ENCODE assay signal across 8 cellular contexts in the genomic region with DNA sequence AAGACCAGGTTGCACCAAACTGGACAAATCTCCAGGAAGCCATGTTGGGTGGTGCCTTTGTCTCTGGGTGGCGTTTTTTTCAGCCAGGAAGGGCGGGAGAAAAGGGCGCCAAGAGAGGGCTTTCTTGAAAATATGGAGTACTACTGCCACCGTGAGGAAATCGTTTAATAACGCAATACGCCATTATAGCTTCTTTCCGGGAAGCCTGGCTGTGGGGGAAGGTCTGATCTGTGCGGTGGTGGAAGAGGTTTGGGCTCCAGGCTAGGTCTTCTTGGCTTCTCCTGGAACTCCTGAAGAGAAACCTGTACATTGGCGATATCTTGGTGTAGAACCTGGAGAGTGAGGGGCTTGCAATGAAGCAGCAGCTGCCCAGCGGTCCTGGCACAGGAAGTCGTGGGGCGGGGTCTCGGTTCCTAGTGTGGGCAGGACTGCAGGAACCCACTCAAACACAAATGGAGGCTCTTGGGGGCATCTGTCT.
A peak's percentile ranks its signal among the peaks of the same experiment; 100 is the strongest.
DNase-seq lines count a peak whose midpoint lies in the region; TF ChIP-seq lines count a peak whose summit lies in the region.

No MANE protein-coding gene starts in this region.

- H3K9ac ChIP-seq in SU-DHL-6 (ENCODE audit: low read length): peak overlapping the region; percentile 47

- TF ChIP-seq CTCF in HL-60 (IDR thresholded peaks at IDR 0.05; ENCODE audit: insufficient read depth, low read length) (no peak), SU-DHL-6 (IDR thresholded peaks at IDR 0.05; ENCODE audit: insufficient read depth, low read length, poor library complexity, severe bottlenecking) (no peak), RWPE1 (conservative IDR thresholded peaks at IDR 0.05; ENCODE audit: low read depth) (no peak)

- no peaks in the 10 kb centered on the region for H4K20me1 ChIP-seq in SU-DHL-6 (ENCODE audit: low read depth, low read length)

- no peaks in the 10 kb centered on the region for H3K79me2 ChIP-seq in SU-DHL-6 (ENCODE audit: insufficient read depth, low read length)

- no peaks in the 10 kb centered on the region for H3K9me3 ChIP-seq in SU-DHL-6 (ENCODE audit: insufficient read depth, low read length)

- peak overlapping the region; percentile 96 for H2AFZ ChIP-seq in SU-DHL-6 (ENCODE audit: low read depth, low read length, severe bottlenecking)

- H3F3A ChIP-seq in SU-DHL-6 (ENCODE audit: insufficient read depth): no peaks in the 10 kb centered on the region

- DNase-seq in NCI-H1436 (lab: John Stamatoyannopoulos, UW) (peak; percentile 56), NCI-H1436 treated with DMSO at 0.1 percent for 48 hours (lab: John Stamatoyannopoulos, UW) (no peak), HL-60 (ENCODE audit: low read depth in 1 of 2, low spot score in 1 of 2) (peak in 1 of 2 experiments; percentile 80), iris pigment epithelial cell (ENCODE audit: low read depth) (peak; percentile 62), cerebellum (ENCODE audit: low spot score) (no peak), SKM-1 treated with dmso at 0.1 percent for 144 hours (lab: John Stamatoyannopoulos, UW; ENCODE audit: unreplicated experiment) (no peak), RWPE1 (ENCODE audit: low spot score) (no peak)

- H3K27me3 ChIP-seq in HL-60 (ENCODE audit: insufficient read depth, poor library complexity, severe bottlenecking) (no peaks in the 10 kb centered on the region), SU-DHL-6 (ENCODE audit: low read length) (no peaks in the 10 kb centered on the region)

- H3K4me3 ChIP-seq in HL-60 (replicated peaks; ENCODE audit: insufficient read depth, low read length): no peak overlapping the region
- H3K4me3 ChIP-seq in SU-DHL-6 (ENCODE audit: insufficient read depth, low read length, poor library complexity, severe bottlenecking): no peak overlapping the region

- CTCF ChIA-PET in RWPE1 (lab: Yijun Ruan, JAX): no interaction called here

- no peaks in the 10 kb centered on the region for H3K9me2 ChIP-seq in SU-DHL-6 (replicated peaks; ENCODE audit: insufficient read depth, low read length)

- peak overlapping the region; percentile 90 for H3K27ac ChIP-seq in HL-60 (replicated peaks)
- H3K27ac ChIP-seq in SU-DHL-6 (ENCODE audit: low read depth, low read length): 0 out of 2 replicates have a peak overlapping the region, but pooled peaks have one; percentile 45
- H3K27ac ChIP-seq in RWPE1: no peak overlapping the region

- POLR2A ChIA-PET in RWPE1 (lab: Yijun Ruan, JAX; ENCODE audit: low non-redundant PET): no interaction called here

- H3K36me3 ChIP-seq in SU-DHL-6 (ENCODE audit: low read length): no peaks in the 10 kb centered on the region

- peak overlapping the region; percentile 56 for H3K4me2 ChIP-seq in SU-DHL-6 (ENCODE audit: low read depth, low read length, poor library complexity, severe bottlenecking)

Comparison
In these comparisons a context has a peak if more than half of its experiments do, and no peak if none do; other contexts are left out.
1. DNase-seq: peak in NCI-H1436 (single experiment) and iris pigment epithelial cell (single experiment); none in NCI-H1436 treated with DMSO at 0.1 percent for 48 hours (single experiment), cerebellum (single experiment), SKM-1 treated with dmso at 0.1 percent for 144 hours (single experiment) and RWPE1 (single experiment).